In the genomic region with DNA sequence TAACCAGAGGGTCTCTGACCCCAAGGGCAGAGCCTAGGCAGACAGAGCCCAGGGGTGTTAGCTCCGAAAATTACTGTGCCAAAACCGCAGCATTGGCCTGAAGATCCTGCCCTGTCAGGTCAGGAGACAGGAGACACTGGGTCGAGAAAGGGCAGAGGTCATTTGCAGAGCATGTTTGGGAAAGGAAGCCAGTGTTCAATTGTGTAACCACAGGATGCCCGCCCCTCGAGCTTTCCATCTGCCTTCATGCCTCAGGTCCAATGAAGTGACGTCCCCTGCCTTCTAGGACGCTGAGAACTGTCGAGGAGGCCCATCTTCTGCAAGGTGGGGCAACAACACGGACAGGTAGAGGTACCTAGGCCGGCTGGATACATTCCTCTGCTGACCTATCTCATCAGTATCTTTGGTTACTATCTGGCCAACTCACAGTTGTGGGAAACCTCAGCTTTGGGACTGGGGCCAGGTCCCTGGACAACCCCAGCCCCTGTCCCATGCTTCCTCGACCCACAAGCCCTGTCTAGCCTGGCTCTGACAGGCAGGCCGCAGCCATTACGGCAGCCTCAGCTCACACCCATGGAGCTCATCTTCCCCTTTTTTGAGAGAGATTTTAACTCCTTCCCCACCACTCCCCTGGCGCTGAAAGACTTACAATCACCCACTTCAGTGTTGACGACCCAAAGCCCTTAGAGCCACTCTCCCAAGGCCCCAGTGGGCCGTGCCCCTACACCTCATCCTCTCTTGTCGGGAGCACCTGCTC, we compare ENCODE assay signal across 1 cellular context.
TF ChIP-seq lines count a peak whose summit lies in the region.

No MANE protein-coding gene starts in this region.

TF ChIP-seq in HepG2, 621 proteins besides CTCF, POLR2A, EP300 and RAD21 (continued from another document and continues in another):
- no peak for TF ChIP-seq POLR2AphosphoS2 (IDR thresholded peaks at IDR 0.05; ENCODE audit: low read depth, low read length)
- no peak for TF ChIP-seq TAF15 (IDR thresholded peaks at IDR 0.05; ENCODE audit: low read depth, low read length, poor library complexity, severe bottlenecking)
- no peak for TF ChIP-seq ATAD3A (CRISPR knock-in tag; IDR thresholded peaks at IDR 0.05)
- TF ChIP-seq, protein P1, sequence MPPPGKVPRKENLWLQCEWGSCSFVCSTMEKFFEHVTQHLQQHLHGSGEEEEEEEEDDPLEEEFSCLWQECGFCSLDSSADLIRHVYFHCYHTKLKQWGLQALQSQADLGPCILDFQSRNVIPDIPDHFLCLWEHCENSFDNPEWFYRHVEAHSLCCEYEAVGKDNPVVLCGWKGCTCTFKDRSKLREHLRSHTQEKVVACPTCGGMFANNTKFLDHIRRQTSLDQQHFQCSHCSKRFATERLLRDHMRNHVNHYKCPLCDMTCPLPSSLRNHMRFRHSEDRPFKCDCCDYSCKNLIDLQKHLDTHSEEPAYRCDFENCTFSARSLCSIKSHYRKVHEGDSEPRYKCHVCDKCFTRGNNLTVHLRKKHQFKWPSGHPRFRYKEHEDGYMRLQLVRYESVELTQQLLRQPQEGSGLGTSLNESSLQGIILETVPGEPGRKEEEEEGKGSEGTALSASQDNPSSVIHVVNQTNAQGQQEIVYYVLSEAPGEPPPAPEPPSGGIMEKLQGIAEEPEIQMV (CRISPR knock-in tag; IDR thresholded peaks at IDR 0.05; ENCODE audit: low read depth) = 0 out of 2 replicates have a peak, but pooled peaks have one; percentile 57
- no peak; the same call in 1 of the 2 replicates for TF ChIP-seq ZZZ3 (CRISPR knock-in tag; IDR thresholded peaks at IDR 0.05; ENCODE audit: borderline replicate concordance)
- 0 out of 2 replicates have a peak, but pooled peaks have one; percentile 40 for TF ChIP-seq ZNF619 (CRISPR knock-in tag; IDR thresholded peaks at IDR 0.05)
- TF ChIP-seq ETV5 (CRISPR knock-in tag; IDR thresholded peaks at IDR 0.05; ENCODE audit: borderline replicate concordance) = peak; percentile 92
- TF ChIP-seq, protein P2, sequence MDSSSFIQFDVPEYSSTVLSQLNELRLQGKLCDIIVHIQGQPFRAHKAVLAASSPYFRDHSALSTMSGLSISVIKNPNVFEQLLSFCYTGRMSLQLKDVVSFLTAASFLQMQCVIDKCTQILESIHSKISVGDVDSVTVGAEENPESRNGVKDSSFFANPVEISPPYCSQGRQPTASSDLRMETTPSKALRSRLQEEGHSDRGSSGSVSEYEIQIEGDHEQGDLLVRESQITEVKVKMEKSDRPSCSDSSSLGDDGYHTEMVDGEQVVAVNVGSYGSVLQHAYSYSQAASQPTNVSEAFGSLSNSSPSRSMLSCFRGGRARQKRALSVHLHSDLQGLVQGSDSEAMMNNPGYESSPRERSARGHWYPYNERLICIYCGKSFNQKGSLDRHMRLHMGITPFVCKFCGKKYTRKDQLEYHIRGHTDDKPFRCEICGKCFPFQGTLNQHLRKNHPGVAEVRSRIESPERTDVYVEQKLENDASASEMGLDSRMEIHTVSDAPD (CRISPR knock-in tag; IDR thresholded peaks at IDR 0.05) = peak; percentile 26; the same call in 1 of the 2 replicates
- TF ChIP-seq ASH2L (IDR thresholded peaks at IDR 0.05; ENCODE audit: insufficient read length, low read depth, low read length) = no peak
- TF ChIP-seq ZNF138 (CRISPR knock-in tag; IDR thresholded peaks at IDR 0.05; ENCODE audit: low read depth) = no peak
- TF ChIP-seq HOXA3 (CRISPR knock-in tag; IDR thresholded peaks at IDR 0.05) = peak; percentile 66; the same call in 1 of the 2 replicates
- peak; percentile 46; the same call in 1 of the 2 replicates for TF ChIP-seq IRF2 (CRISPR knock-in tag; IDR thresholded peaks at IDR 0.05)
- TF ChIP-seq IRX3 (CRISPR knock-in tag; IDR thresholded peaks at IDR 0.05; ENCODE audit: borderline replicate concordance, low read depth) = no peak
- TF ChIP-seq THAP11 (CRISPR knock-in tag; IDR thresholded peaks at IDR 0.05) = peak; percentile 30; the same call in 1 of the 2 replicates
- TF ChIP-seq PPARG (CRISPR knock-in tag; conservative IDR thresholded peaks at IDR 0.05) = peak; percentile 39
- TF ChIP-seq HMG20B (CRISPR knock-in tag; conservative IDR thresholded peaks at IDR 0.05) = 0 out of 2 replicates have a peak, but pooled peaks have one; percentile 48
- no peak for TF ChIP-seq TMF1 (CRISPR knock-in tag; IDR thresholded peaks at IDR 0.05; ENCODE audit: low read depth)
- TF ChIP-seq CBX5 (CRISPR knock-in tag; IDR thresholded peaks at IDR 0.05; ENCODE audit: borderline replicate concordance) = 0 out of 2 replicates have a peak, but pooled peaks have one; percentile 18
- 0 out of 2 replicates have a peak, but pooled peaks have one; percentile 6 for TF ChIP-seq TRIM24 (CRISPR knock-in tag; IDR thresholded peaks at IDR 0.05)
- 0 out of 2 replicates have a peak, but pooled peaks have one; percentile 36 for TF ChIP-seq ZNF761 (CRISPR knock-in tag; conservative IDR thresholded peaks at IDR 0.05)
- peak; percentile 94 for TF ChIP-seq BCL6 (CRISPR knock-in tag; IDR thresholded peaks at IDR 0.05)
- TF ChIP-seq FUBP1 (CRISPR knock-in tag; IDR thresholded peaks at IDR 0.05; ENCODE audit: borderline replicate concordance) = no peak
- peak in 1 of 2 experiments; percentile 42; a peak in 1 of 4 replicates for TF ChIP-seq HMGXB4 (CRISPR knock-in tag; IDR thresholded peaks at IDR 0.05; ENCODE audit: borderline replicate concordance in 1 of 2, low read depth in 1 of 2)
- peak; percentile 83; the same call in 1 of the 2 replicates for TF ChIP-seq THRA (CRISPR knock-in tag; IDR thresholded peaks at IDR 0.05; ENCODE audit: borderline replicate concordance)
- TF ChIP-seq PTBP1 (IDR thresholded peaks at IDR 0.05; ENCODE audit: low read depth, low read length, poor library complexity, severe bottlenecking) = no peak
- TF ChIP-seq ZNF557 (CRISPR knock-in tag; IDR thresholded peaks at IDR 0.05) = no peak
- TF ChIP-seq, protein P3, sequence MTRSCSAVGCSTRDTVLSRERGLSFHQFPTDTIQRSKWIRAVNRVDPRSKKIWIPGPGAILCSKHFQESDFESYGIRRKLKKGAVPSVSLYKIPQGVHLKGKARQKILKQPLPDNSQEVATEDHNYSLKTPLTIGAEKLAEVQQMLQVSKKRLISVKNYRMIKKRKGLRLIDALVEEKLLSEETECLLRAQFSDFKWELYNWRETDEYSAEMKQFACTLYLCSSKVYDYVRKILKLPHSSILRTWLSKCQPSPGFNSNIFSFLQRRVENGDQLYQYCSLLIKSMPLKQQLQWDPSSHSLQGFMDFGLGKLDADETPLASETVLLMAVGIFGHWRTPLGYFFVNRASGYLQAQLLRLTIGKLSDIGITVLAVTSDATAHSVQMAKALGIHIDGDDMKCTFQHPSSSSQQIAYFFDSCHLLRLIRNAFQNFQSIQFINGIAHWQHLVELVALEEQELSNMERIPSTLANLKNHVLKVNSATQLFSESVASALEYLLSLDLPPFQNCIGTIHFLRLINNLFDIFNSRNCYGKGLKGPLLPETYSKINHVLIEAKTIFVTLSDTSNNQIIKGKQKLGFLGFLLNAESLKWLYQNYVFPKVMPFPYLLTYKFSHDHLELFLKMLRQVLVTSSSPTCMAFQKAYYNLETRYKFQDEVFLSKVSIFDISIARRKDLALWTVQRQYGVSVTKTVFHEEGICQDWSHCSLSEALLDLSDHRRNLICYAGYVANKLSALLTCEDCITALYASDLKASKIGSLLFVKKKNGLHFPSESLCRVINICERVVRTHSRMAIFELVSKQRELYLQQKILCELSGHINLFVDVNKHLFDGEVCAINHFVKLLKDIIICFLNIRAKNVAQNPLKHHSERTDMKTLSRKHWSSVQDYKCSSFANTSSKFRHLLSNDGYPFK (CRISPR knock-in tag; IDR thresholded peaks at IDR 0.05; ENCODE audit: borderline replicate concordance) = no peak
- TF ChIP-seq GTF2F1 (IDR thresholded peaks at IDR 0.05; ENCODE audit: low read length) = no peak
- TF ChIP-seq NR2C2 (CRISPR knock-in tag; IDR thresholded peaks at IDR 0.05; ENCODE audit: borderline replicate concordance) = peak; percentile 89
- TF ChIP-seq PRMT3 (CRISPR knock-in tag; IDR thresholded peaks at IDR 0.05; ENCODE audit: borderline replicate concordance, low read depth) = no peak
- TF ChIP-seq ZNF607 (CRISPR knock-in tag; IDR thresholded peaks at IDR 0.05; ENCODE audit: borderline replicate concordance) = no peak
- TF ChIP-seq SAP130 (CRISPR knock-in tag; IDR thresholded peaks at IDR 0.05; ENCODE audit: low read depth) = peak; percentile 82
- TF ChIP-seq, protein P4, sequence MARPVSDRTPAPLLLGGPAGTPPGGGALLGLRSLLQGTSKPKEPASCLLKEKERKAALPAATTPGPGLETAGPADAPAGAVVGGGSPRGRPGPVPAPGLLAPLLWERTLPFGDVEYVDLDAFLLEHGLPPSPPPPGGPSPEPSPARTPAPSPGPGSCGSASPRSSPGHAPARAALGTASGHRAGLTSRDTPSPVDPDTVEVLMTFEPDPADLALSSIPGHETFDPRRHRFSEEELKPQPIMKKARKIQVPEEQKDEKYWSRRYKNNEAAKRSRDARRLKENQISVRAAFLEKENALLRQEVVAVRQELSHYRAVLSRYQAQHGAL (CRISPR knock-in tag; IDR thresholded peaks at IDR 0.05; ENCODE audit: not compliant biosample characterization) = no peak
- TF ChIP-seq, protein P5, sequence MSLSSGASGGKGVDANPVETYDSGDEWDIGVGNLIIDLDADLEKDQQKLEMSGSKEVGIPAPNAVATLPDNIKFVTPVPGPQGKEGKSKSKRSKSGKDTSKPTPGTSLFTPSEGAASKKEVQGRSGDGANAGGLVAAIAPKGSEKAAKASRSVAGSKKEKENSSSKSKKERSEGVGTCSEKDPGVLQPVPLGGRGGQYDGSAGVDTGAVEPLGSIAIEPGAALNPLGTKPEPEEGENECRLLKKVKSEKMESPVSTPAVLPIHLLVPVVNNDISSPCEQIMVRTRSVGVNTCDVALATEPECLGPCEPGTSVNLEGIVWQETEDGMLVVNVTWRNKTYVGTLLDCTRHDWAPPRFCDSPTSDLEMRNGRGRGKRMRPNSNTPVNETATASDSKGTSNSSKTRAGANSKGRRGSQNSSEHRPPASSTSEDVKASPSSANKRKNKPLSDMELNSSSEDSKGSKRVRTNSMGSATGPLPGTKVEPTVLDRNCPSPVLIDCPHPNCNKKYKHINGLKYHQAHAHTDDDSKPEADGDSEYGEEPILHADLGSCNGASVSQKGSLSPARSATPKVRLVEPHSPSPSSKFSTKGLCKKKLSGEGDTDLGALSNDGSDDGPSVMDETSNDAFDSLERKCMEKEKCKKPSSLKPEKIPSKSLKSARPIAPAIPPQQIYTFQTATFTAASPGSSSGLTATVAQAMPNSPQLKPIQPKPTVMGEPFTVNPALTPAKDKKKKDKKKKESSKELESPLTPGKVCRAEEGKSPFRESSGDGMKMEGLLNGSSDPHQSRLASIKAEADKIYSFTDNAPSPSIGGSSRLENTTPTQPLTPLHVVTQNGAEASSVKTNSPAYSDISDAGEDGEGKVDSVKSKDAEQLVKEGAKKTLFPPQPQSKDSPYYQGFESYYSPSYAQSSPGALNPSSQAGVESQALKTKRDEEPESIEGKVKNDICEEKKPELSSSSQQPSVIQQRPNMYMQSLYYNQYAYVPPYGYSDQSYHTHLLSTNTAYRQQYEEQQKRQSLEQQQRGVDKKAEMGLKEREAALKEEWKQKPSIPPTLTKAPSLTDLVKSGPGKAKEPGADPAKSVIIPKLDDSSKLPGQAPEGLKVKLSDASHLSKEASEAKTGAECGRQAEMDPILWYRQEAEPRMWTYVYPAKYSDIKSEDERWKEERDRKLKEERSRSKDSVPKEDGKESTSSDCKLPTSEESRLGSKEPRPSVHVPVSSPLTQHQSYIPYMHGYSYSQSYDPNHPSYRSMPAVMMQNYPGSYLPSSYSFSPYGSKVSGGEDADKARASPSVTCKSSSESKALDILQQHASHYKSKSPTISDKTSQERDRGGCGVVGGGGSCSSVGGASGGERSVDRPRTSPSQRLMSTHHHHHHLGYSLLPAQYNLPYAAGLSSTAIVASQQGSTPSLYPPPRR (CRISPR knock-in tag; IDR thresholded peaks at IDR 0.05; ENCODE audit: borderline replicate concordance) = peak; percentile 77
- no peak for TF ChIP-seq SP1 (IDR thresholded peaks at IDR 0.05)
- 0 out of 2 replicates have a peak, but pooled peaks have one; percentile 21 for TF ChIP-seq SP1 (CRISPR knock-in tag; IDR thresholded peaks at IDR 0.05)
- TF ChIP-seq, protein P6, sequence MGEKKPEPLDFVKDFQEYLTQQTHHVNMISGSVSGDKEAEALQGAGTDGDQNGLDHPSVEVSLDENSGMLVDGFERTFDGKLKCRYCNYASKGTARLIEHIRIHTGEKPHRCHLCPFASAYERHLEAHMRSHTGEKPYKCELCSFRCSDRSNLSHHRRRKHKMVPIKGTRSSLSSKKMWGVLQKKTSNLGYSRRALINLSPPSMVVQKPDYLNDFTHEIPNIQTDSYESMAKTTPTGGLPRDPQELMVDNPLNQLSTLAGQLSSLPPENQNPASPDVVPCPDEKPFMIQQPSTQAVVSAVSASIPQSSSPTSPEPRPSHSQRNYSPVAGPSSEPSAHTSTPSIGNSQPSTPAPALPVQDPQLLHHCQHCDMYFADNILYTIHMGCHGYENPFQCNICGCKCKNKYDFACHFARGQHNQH (CRISPR knock-in tag; IDR thresholded peaks at IDR 0.05) = peak; percentile 46; the same call in 1 of the 2 replicates
- TF ChIP-seq ZMYM4 (CRISPR knock-in tag; IDR thresholded peaks at IDR 0.05) = peak; percentile 43; the same call in 1 of the 2 replicates
